Comparison of ENCODE assay signal across 16 cellular contexts in genomic region chr16:12440233-12440530, GRCh38.
DNase-seq lines count a peak whose midpoint lies in the region; ATAC-seq and TF ChIP-seq lines count a peak whose summit lies in the region.
"Had no signal": no experiment of that assay in that cellular context is flagged by ENCODE, and none has a peak within 500 bp of the region (broad histone marks: within the 10 kb centered on the region; RNA-seq: fewer than 3 reads in every experiment).

No MANE protein-coding gene starts in this region.

- no peak for TF ChIP-seq POLR2A in prostate gland (IDR thresholded peaks at IDR 0.05)

- H3K36me3 ChIP-seq in prostate gland: no peaks in the 10 kb centered on the region

- ATAC-seq in HG02623 (IDR thresholded peaks at IDR 0.05; ENCODE audit: unreplicated experiment): no peak
- ATAC-seq: CD8-positive, alpha-beta T cell; GM12878; GM23338 had no signal

- no peaks in the 10 kb centered on the region for H3K27me3 ChIP-seq in prostate gland (replicated peaks; ENCODE audit: insufficient read depth)
- H3K27me3 ChIP-seq: BLaER1, Peyer's patch had no signal

- DNase-seq in AG08395 (ENCODE audit: low spot score): peak; percentile 54
- peak; percentile 34 for DNase-seq in EH (ENCODE audit: low read depth)
- DNase-seq in cardiac fibroblast (ENCODE audit: low read depth in 2 of 2): peak; percentile 11 to 35
- peak; percentile 7 for DNase-seq in fibroblast of villous mesenchyme (ENCODE audit: low read depth)
- no peak for DNase-seq in GDM1 (lab: John Stamatoyannopoulos, UW)
- no peak for DNase-seq in prostate gland (ENCODE audit: low spot score)
- DNase-seq: CD8-positive, alpha-beta T cell; DMS79; NCI-H2081 treated with DMSO at 0.1 percent for 48 hours; NCI-H2227 treated with DMSO at 0.1 percent for 48 hours; Peyer's patch; SK-N-SH had no signal

- H3K27ac ChIP-seq in prostate gland: no peak overlapping the region
- H3K27ac ChIP-seq: BLaER1, Peyer's patch had no signal

- 53% methylated on average over 4 of the region's 4 CpGs for WGBS in prostate gland

- no peak overlapping the region for H3K4me3 ChIP-seq in cardiac fibroblast (replicated peaks in 1 of 2; ENCODE audit: low read depth in 2 of 2, low read length in 2 of 2)
- H3K4me3 ChIP-seq in fibroblast of villous mesenchyme (ENCODE audit: low read depth, low read length): no peak overlapping the region
- H3K4me3 ChIP-seq in prostate gland: no peak overlapping the region
- H3K4me3 ChIP-seq: BLaER1, GM12878, GM23338, Peyer's patch had no signal

- H3K9me3 ChIP-seq in prostate gland: no peaks in the 10 kb centered on the region
- H3K9me3 ChIP-seq: Peyer's patch, SK-N-SH had no signal

- intact Hi-C loops in prostate gland (cut with DNase I): no loop called here

- H3K4me1 ChIP-seq in prostate gland (replicated peaks): no peaks in the 10 kb centered on the region
- H3K4me1 ChIP-seq: Peyer's patch had no signal

- TF ChIP-seq CTCF in cardiac fibroblast (IDR thresholded peaks at IDR 0.05; ENCODE audit: low read depth, low read length) (no peak), fibroblast of villous mesenchyme (IDR thresholded peaks at IDR 0.05; ENCODE audit: insufficient read depth, low read depth, low read length) (no peak), prostate gland (IDR thresholded peaks at IDR 0.05) (no peak)

Comparison
In these comparisons a context has a peak if more than half of its experiments do, and no peak if none do; other contexts are left out.
1. DNase-seq: peak in AG08395 (single experiment), EH (single experiment), cardiac fibroblast (2 of 2) and fibroblast of villous mesenchyme (single experiment); none in GDM1 (single experiment) and prostate gland (single experiment).